Comparison of ENCODE assay signal across 18 cellular contexts in genomic region chr1:215109171-215109570, GRCh38.
"Had no signal": no experiment of that assay in that cellular context is flagged by ENCODE, and none has a peak within 500 bp of the region (broad histone marks: within the 10 kb centered on the region; RNA-seq: fewer than 3 reads in every experiment).

No MANE protein-coding gene starts in this region.

- DNase-seq: colonic mucosa; cortex of kidney; dermis blood vessel endothelial cell; dorsolateral prefrontal cortex; effector CD4-positive, alpha-beta T cell; effector CD8-positive, alpha-beta T cell; effector memory CD4-positive, alpha-beta T cell; effector memory CD8-positive, alpha-beta T cell; endodermal cell; erythroblast; esophagus squamous epithelium; foreskin fibroblast; foreskin keratinocyte; foreskin melanocyte; gastrocnemius medialis; glutamatergic neuron; heart left ventricle; heart right ventricle had no signal
